ENCODE assay signal across 1 cellular context in the genomic region with DNA sequence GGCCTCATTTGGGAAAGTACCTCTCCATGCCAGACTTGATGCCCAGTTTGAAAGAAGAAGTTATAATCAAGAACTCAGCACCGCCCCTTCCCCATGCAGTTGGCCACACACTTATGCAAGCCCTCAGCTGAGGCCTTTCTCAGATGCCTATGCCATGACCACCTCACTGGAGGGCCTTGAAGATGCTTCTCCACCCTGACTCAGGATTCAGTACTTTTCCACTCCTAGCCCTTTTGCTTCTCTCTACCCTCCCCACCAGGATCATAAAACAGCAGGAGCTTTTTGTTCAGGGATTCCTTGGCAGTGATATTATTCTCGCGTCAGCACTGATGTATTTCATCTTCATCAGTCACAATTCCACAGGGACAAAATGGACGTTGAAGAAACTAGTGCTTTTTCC.
A peak's percentile ranks its signal among the peaks of the same experiment; 100 is the strongest.
TF ChIP-seq lines count a peak whose summit lies in the region.

No MANE protein-coding gene starts in this region.

TF ChIP-seq in HEK293, 187 proteins besides CTCF, POLR2A, EP300 and RAD21 (continued from another document and continues in another):
- TF ChIP-seq BCL6B (tag by site-specific recombination; IDR thresholded peaks at IDR 0.05), result peak; percentile 49; the same call in 1 of the 2 replicates
- TF ChIP-seq ZNF394 (tag by site-specific recombination; IDR thresholded peaks at IDR 0.05; ENCODE audit: borderline replicate concordance), result peak; percentile 90
- peak; percentile 97 for TF ChIP-seq HOXD13 (CRISPR knock-in tag; IDR thresholded peaks at IDR 0.05; ENCODE audit: borderline replicate concordance)
- peak; percentile 78 for TF ChIP-seq ZEB2 (tag by site-specific recombination; IDR thresholded peaks at IDR 0.05)
- TF ChIP-seq PRDM1 (tag by site-specific recombination; IDR thresholded peaks at IDR 0.05), result peak; percentile 66
- TF ChIP-seq ZNF10 (tag by site-specific recombination; IDR thresholded peaks at IDR 0.05), result peak; percentile 70
- no peak for TF ChIP-seq SETDB1 (IDR thresholded peaks at IDR 0.05; ENCODE audit: insufficient read length, low read length)
- no peak for TF ChIP-seq BCL11B (tag by site-specific recombination; IDR thresholded peaks at IDR 0.05; ENCODE audit: low read depth)
- TF ChIP-seq ZBTB21 (tag by site-specific recombination; IDR thresholded peaks at IDR 0.05), result peak; percentile 90
- TF ChIP-seq, protein P1, sequence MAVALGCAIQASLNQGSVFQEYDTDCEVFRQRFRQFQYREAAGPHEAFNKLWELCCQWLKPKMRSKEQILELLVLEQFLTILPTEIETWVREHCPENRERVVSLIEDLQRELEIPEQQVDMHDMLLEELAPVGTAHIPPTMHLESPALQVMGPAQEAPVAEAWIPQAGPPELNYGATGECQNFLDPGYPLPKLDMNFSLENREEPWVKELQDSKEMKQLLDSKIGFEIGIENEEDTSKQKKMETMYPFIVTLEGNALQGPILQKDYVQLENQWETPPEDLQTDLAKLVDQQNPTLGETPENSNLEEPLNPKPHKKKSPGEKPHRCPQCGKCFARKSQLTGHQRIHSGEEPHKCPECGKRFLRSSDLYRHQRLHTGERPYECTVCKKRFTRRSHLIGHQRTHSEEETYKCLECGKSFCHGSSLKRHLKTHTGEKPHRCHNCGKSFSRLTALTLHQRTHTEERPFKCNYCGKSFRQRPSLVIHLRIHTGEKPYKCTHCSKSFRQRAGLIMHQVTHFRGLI (tag by site-specific recombination; IDR thresholded peaks at IDR 0.05), result peak; percentile 38; the same call in 1 of the 2 replicates
- TF ChIP-seq ZNF366 (tag by site-specific recombination; conservative IDR thresholded peaks at IDR 0.05), result peak; percentile 90
- TF ChIP-seq ZNF791 (tag by site-specific recombination; IDR thresholded peaks at IDR 0.05), result no peak
- TF ChIP-seq ZNF518A (tag by site-specific recombination; conservative IDR thresholded peaks at IDR 0.05; ENCODE audit: low read depth), result peak; percentile 50
- TF ChIP-seq ZNF558 (tag by site-specific recombination; IDR thresholded peaks at IDR 0.05), result peak; percentile 87
- no peak for TF ChIP-seq EGR2 (tag by site-specific recombination; IDR thresholded peaks at IDR 0.05; ENCODE audit: low read depth)
- TF ChIP-seq ZBTB44 (tag by site-specific recombination; IDR thresholded peaks at IDR 0.05), result 0 out of 2 replicates have a peak, but pooled peaks have one; percentile 14
- peak; percentile 82 for TF ChIP-seq ZNF324 (tag by site-specific recombination; IDR thresholded peaks at IDR 0.05)
- TF ChIP-seq ZNF416 (tag by site-specific recombination; IDR thresholded peaks at IDR 0.05), result no peak
- peak; percentile 86 for TF ChIP-seq SP7 (tag by site-specific recombination; IDR thresholded peaks at IDR 0.05)
- TF ChIP-seq, protein P2, sequence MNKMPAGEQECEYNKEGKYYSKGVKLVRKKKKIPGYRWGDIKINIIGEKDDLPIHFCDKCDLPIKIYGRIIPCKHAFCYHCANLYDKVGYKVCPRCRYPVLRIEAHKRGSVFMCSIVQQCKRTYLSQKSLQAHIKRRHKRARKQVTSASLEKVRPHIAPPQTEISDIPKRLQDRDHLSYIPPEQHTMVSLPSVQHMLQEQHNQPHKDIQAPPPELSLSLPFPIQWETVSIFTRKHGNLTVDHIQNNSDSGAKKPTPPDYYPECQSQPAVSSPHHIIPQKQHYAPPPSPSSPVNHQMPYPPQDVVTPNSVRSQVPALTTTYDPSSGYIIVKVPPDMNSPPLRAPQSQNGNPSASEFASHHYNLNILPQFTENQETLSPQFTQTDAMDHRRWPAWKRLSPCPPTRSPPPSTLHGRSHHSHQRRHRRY (tag by site-specific recombination; IDR thresholded peaks at IDR 0.05), result no peak
- TF ChIP-seq ZNF596 (tag by site-specific recombination; IDR thresholded peaks at IDR 0.05), result 0 out of 2 replicates have a peak, but pooled peaks have one; percentile 10
- TF ChIP-seq GFI1B (tag by site-specific recombination; IDR thresholded peaks at IDR 0.05), result peak; percentile 43; the same call in 1 of the 2 replicates
- TF ChIP-seq WT1 (tag by site-specific recombination; IDR thresholded peaks at IDR 0.05), result 0 out of 2 replicates have a peak, but pooled peaks have one; percentile 11
- TF ChIP-seq ZNF311 (tag by site-specific recombination; IDR thresholded peaks at IDR 0.05; ENCODE audit: borderline replicate concordance), result no peak
- TF ChIP-seq, protein P3, sequence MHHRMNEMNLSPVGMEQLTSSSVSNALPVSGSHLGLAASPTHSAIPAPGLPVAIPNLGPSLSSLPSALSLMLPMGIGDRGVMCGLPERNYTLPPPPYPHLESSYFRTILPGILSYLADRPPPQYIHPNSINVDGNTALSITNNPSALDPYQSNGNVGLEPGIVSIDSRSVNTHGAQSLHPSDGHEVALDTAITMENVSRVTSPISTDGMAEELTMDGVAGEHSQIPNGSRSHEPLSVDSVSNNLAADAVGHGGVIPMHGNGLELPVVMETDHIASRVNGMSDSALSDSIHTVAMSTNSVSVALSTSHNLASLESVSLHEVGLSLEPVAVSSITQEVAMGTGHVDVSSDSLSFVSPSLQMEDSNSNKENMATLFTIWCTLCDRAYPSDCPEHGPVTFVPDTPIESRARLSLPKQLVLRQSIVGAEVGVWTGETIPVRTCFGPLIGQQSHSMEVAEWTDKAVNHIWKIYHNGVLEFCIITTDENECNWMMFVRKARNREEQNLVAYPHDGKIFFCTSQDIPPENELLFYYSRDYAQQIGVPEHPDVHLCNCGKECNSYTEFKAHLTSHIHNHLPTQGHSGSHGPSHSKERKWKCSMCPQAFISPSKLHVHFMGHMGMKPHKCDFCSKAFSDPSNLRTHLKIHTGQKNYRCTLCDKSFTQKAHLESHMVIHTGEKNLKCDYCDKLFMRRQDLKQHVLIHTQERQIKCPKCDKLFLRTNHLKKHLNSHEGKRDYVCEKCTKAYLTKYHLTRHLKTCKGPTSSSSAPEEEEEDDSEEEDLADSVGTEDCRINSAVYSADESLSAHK (tag by site-specific recombination; IDR thresholded peaks at IDR 0.05), result peak; percentile 76
- peak; percentile 67; the same call in 1 of the 2 replicates for TF ChIP-seq MZF1 (tag by site-specific recombination; IDR thresholded peaks at IDR 0.05; ENCODE audit: borderline replicate concordance)
- TF ChIP-seq, protein P4, sequence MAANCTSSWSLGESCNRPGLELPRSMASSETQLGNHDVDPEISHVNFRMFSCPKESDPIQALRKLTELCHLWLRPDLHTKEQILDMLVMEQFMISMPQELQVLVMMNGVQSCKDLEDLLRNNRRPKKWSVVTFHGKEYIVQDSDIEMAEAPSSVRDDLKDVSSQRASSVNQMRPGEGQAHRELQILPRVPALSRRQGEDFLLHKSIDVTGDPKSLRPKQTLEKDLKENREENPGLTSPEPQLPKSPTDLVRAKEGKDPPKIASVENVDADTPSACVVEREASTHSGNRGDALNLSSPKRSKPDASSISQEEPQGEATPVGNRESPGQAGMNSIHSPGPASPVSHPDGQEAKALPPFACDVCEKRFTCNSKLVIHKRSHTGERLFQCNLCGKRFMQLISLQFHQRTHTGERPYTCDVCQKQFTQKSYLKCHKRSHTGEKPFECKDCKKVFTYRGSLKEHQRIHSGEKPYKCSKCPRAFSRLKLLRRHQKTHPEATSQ (tag by site-specific recombination; IDR thresholded peaks at IDR 0.05), result no peak
- TF ChIP-seq HOXA7 (CRISPR knock-in tag; IDR thresholded peaks at IDR 0.05; ENCODE audit: borderline replicate concordance), result no peak
- peak; percentile 98 for TF ChIP-seq ZNF660 (tag by site-specific recombination; IDR thresholded peaks at IDR 0.05)
- peak; percentile 19; the same call in 1 of the 2 replicates for TF ChIP-seq ZNF341 (tag by site-specific recombination; IDR thresholded peaks at IDR 0.05; ENCODE audit: low read depth)
- peak; percentile 46; the same call in 1 of the 2 replicates for TF ChIP-seq ZIC2 (tag by site-specific recombination; IDR thresholded peaks at IDR 0.05)
- TF ChIP-seq ZBTB8A (tag by site-specific recombination; IDR thresholded peaks at IDR 0.05), result peak; percentile 47
- TF ChIP-seq, protein P5, sequence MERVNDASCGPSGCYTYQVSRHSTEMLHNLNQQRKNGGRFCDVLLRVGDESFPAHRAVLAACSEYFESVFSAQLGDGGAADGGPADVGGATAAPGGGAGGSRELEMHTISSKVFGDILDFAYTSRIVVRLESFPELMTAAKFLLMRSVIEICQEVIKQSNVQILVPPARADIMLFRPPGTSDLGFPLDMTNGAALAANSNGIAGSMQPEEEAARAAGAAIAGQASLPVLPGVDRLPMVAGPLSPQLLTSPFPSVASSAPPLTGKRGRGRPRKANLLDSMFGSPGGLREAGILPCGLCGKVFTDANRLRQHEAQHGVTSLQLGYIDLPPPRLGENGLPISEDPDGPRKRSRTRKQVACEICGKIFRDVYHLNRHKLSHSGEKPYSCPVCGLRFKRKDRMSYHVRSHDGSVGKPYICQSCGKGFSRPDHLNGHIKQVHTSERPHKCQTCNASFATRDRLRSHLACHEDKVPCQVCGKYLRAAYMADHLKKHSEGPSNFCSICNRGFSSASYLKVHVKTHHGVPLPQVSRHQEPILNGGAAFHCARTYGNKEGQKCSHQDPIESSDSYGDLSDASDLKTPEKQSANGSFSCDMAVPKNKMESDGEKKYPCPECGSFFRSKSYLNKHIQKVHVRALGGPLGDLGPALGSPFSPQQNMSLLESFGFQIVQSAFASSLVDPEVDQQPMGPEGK (tag by site-specific recombination; IDR thresholded peaks at IDR 0.05), result peak; percentile 50; the same call in 1 of the 2 replicates
- TF ChIP-seq ZNF473 (tag by site-specific recombination; IDR thresholded peaks at IDR 0.05), result no peak
- peak; percentile 89 for TF ChIP-seq ZBTB20 (tag by site-specific recombination; IDR thresholded peaks at IDR 0.05)
- peak; percentile 76 for TF ChIP-seq FEZF1 (tag by site-specific recombination; IDR thresholded peaks at IDR 0.05)
- TF ChIP-seq ZNF549 (tag by site-specific recombination; IDR thresholded peaks at IDR 0.05), result no peak
- TF ChIP-seq ZNF629 (tag by site-specific recombination; IDR thresholded peaks at IDR 0.05), result peak; percentile 96
